ENCODE assay signal across 8 cellular contexts in the genomic region with DNA sequence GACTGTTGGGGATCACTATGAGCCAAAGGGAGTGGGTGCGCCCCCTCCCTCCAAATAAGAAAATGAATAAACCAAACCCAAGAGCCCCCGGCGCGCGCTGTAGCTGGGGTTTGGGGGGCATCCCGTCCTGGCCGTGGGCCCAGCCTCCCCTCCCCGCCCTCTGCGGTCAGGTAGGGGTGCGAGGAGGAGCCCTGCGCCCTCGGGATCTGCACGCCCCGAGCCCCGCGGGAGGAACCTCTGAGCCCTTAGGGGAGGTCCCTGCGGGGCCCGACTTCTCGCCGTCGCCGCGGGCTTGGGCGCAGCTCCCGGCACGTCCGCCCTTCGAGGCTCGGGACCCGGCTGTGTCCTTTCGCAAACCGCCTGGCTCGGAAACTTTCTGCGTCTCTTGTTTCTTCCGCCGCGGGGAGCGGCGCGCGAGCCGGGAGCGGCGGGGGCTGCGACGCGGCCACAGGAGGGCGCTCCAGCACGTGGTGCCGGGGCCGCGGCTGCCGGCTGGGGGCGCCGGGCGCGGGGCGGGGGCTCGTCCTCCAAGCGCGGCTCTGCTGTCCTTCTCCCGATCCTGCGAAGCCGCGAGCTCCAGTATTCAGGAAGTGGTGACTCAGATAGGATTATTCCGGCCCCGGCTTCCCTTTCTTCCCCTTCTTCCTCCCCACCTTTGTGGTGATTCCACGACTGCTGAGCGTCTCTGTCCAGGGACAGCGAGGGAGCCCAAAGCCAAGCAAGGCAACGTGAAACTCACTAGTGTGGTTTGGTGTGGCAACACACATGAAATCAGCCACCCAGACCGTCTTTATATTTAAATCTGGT. TPM values are rescaled to one million over a fixed set of nuclear protein-coding genes. Genes with fewer than 3 reads are reported as not detected.
DNase-seq lines count a peak whose midpoint lies in the region; FAIRE-seq and TF ChIP-seq lines count a peak whose summit lies in the region.

No MANE protein-coding gene starts in this region.

- H3K79me2 ChIP-seq in neural progenitor cell (ENCODE audit: low read depth): peaks cover 6% of the 10 kb centered on the region

- TF ChIP-seq CTCF in foreskin fibroblast (IDR thresholded peaks at IDR 0.05; ENCODE audit: low read depth, low read length) (peak; percentile 35), neural progenitor cell (IDR thresholded peaks at IDR 0.05) (peak; percentile 60)

- H3F3A ChIP-seq in neural progenitor cell (ENCODE audit: low read depth): peaks cover 38% of the 10 kb centered on the region

- in situ Hi-C loops in KBM-7 (cut with MboI; ENCODE audit: low pct_unique_long_range_greater_than_20kb, low sequenced_read_pairs): no loop called here

- H3K36me3 ChIP-seq in neural progenitor cell: no peaks in the 10 kb centered on the region

- peak; percentile 48 for FAIRE-seq in GM19239 (lab: Jason Lieb, UNC)

- peaks cover 3% of the 10 kb centered on the region for H3K27me3 Mint-ChIP-seq in neural progenitor cell (ENCODE audit: insufficient read depth, low read depth)

- H3K27ac ChIP-seq in neural progenitor cell: no peak overlapping the region

- H3K4me3 ChIP-seq in foreskin fibroblast (ENCODE audit: low read depth in 1 of 2, low read length in 2 of 2) (peak overlapping the region; percentile 86 to 93), neural progenitor cell (peak overlapping the region; percentile 77)

- no peaks in the 10 kb centered on the region for H3K9me3 ChIP-seq in neural progenitor cell (ENCODE audit: low read depth)

- peak overlapping the region; percentile 88 for H2AFZ ChIP-seq in neural progenitor cell (replicated peaks)

- H3K4me1 Mint-ChIP-seq in neural progenitor cell: peaks cover 26% of the 10 kb centered on the region

- H3K4me2 ChIP-seq in neural progenitor cell: peak overlapping the region; percentile 95

- H3K27ac Mint-ChIP-seq in neural progenitor cell: peak overlapping the region; percentile 89

- no peak overlapping the region for H3K9ac ChIP-seq in neural progenitor cell

- H3K9me3 Mint-ChIP-seq in neural progenitor cell: no peaks in the 10 kb centered on the region

- no peaks in the 10 kb centered on the region for H4K20me1 ChIP-seq in neural progenitor cell (ENCODE audit: low read depth)

- peak overlapping the region; percentile 92 for H3K4me3 Mint-ChIP-seq in neural progenitor cell

- H3K4me1 ChIP-seq in neural progenitor cell: peaks cover 6% of the 10 kb centered on the region

- DNase-seq in AML-193 (lab: John Stamatoyannopoulos, UW) (peak; percentile 52 to 61), GM19239 (ENCODE audit: insufficient read length, low spot score) (peak; percentile 76), KBM-7 (peak; percentile 81), RKO (ENCODE audit: low spot score) (peak; percentile 95), activated gamma-delta T cell (lab: John Stamatoyannopoulos, UW) (peak; percentile 66), foreskin fibroblast (peak; percentile 82 to 92), neural progenitor cell (ENCODE audit: low spot score) (peak; percentile 93), stromal cell of bone marrow (ENCODE audit: low read depth) (peak; percentile 55)

- peaks cover 27% of the 10 kb centered on the region for H3K27me3 ChIP-seq in neural progenitor cell

- H3K36me3 Mint-ChIP-seq in neural progenitor cell: peaks cover 13% of the 10 kb centered on the region

RNA-seq across cellular contexts. Expression of a gene that starts 1.6 kb away (rescaled TPM):
- 8.1 and 10.4 TPM in 2 replicates for total RNA-seq in neural progenitor cell (ENCODE audit: low replicate concordance)

RNA-seq across cellular contexts. Expression of a gene that starts 12.3 kb away (rescaled TPM):
- total RNA-seq in neural progenitor cell (ENCODE audit: low replicate concordance): 26.7 and 39.7 TPM in 2 replicates
